In genomic region chr20:44734938-44735337, GRCh38 we compare ENCODE assay signal across 9 cellular contexts. TPM values are rescaled to one million over a fixed set of nuclear protein-coding genes. Genes with fewer than 3 reads are reported as not detected.
A peak's percentile ranks its signal among the peaks of the same experiment; 100 is the strongest.
DNase-seq lines count a peak whose midpoint lies in the region; ATAC-seq, FAIRE-seq and TF ChIP-seq lines count a peak whose summit lies in the region.
"Had no signal": no experiment of that assay in that cellular context is flagged by ENCODE, and none has a peak within 500 bp of the region (broad histone marks: within the 10 kb centered on the region; RNA-seq: fewer than 3 reads in every experiment).

No MANE protein-coding gene starts in this region.

- TF ChIP-seq CTCF in AG04450 (IDR thresholded peaks at IDR 0.05; ENCODE audit: low read depth, low read length) (peak; percentile 51), GM12878 (IDR thresholded peaks at IDR 0.05 in 2 of 3, conservative IDR thresholded peaks at IDR 0.05 in 1 of 3; ENCODE audit: control insufficient read depth in 2 of 3, extremely low read depth in 1 of 3, insufficient read depth in 1 of 3, low read depth in 3 of 3, low read length in 3 of 3) (0 out of 6 replicates have a peak, but pooled peaks of 2 of the 3 experiments have one; percentile 2 to 12), keratinocyte (optimal IDR thresholded peaks at IDR 0.05 in 1 of 3, IDR thresholded peaks at IDR 0.05 in 1 of 3, conservative IDR thresholded peaks at IDR 0.05 in 1 of 3; ENCODE audit: extremely low read depth in 1 of 3, insufficient read depth in 2 of 3, low read length in 3 of 3) (peak in 2 of 3 experiments; percentile 28 to 35), thyroid gland (IDR thresholded peaks at IDR 0.05) (peak in 2 of 6 experiments; percentile 15 to 21)

- H3K4me3 ChIP-seq in AG04450 (ENCODE audit: low read depth, low read length) (no peak overlapping the region), GM12878 (no peak overlapping the region), keratinocyte (ENCODE audit: control insufficient read depth in 2 of 3, extremely low read depth in 1 of 3, insufficient read depth in 2 of 3, low read depth in 1 of 3, low read length in 3 of 3) (no peak overlapping the region), thyroid gland (replicated peaks in 1 of 3) (no peak overlapping the region)

- dilution Hi-C loops in keratinocyte (cut with MboI; ENCODE audit: extremely low pct_ligation_motif_present, low sequenced_read_pairs), result no loop called here

- no peaks in the 10 kb centered on the region for H4K20me1 ChIP-seq in GM12878 (ENCODE audit: control insufficient read depth, insufficient read depth)
- no peaks in the 10 kb centered on the region for H4K20me1 ChIP-seq in keratinocyte (ENCODE audit: control insufficient read depth, extremely low read depth, insufficient read depth, low read length)

- H3K27me3 ChIP-seq in AG04450 (ENCODE audit: control insufficient read depth, insufficient read depth, low read length), result peaks cover 3% of the 10 kb centered on the region
- no peaks in the 10 kb centered on the region for H3K27me3 ChIP-seq in GM12878 (replicated peaks in 1 of 2; ENCODE audit: control insufficient read depth in 2 of 2, insufficient read depth in 2 of 2, low read length in 1 of 2)
- no peaks in the 10 kb centered on the region for H3K27me3 ChIP-seq in keratinocyte (ENCODE audit: control insufficient read depth, extremely low read depth, insufficient read depth, low read length)
- H3K27me3 ChIP-seq in thyroid gland, result no peaks in the 10 kb centered on the region

- peaks cover 7% of the 10 kb centered on the region for H3K4me1 ChIP-seq in GM12878 (ENCODE audit: control insufficient read depth, insufficient read depth, low read length)
- H3K4me1 ChIP-seq in keratinocyte (ENCODE audit: control insufficient read depth, extremely low read depth, insufficient read depth, low read length), result peaks cover 17% of the 10 kb centered on the region
- H3K4me1 ChIP-seq in thyroid gland, result peaks cover 6 to 11% of the 10 kb centered on the region in 2 donors

- H3K36me3 ChIP-seq in GM12878 (ENCODE audit: control insufficient read depth in 2 of 2, insufficient read depth in 2 of 2, low read length in 1 of 2), result no peaks in the 10 kb centered on the region
- H3K36me3 ChIP-seq in keratinocyte (ENCODE audit: control insufficient read depth in 2 of 2, extremely low read depth in 1 of 2, insufficient read depth in 2 of 2, low read length in 2 of 2), result no peaks in the 10 kb centered on the region
- no peaks in the 10 kb centered on the region for H3K36me3 ChIP-seq in thyroid gland

- POLR2A ChIA-PET in AG04450 (lab: Yijun Ruan, JAX) (no interaction called here), GM12878 (lab: Charles Lee) (no interaction called here)

- no TSS peak for BruUV-seq in GM12878 (replicated peaks; lab: Mats Ljungman, UMichigan)

- no peak for TF ChIP-seq RAD21 in GM12878 (IDR thresholded peaks at IDR 0.05; ENCODE audit: insufficient read depth, low read depth, low read length)

- 63% methylated on average over 3 of the region's 3 CpGs for WGBS in GM12878 (ENCODE audit: insufficient coverage, insufficient replicate concordance, low lambda C conversion rate, missing lambda C conversion rate)
- WGBS in thyroid gland, 2 donors, result 61 to 64% methylated on average over 3 of the region's 3 CpGs

- in situ Hi-C loops in GM12878 (cut with MboI), result loop anchor here (5.0 kb wide), 1 partner anchor 48 kb away; no protein-coding TSS in a partner anchor

- H3K79me2 ChIP-seq in GM12878 (ENCODE audit: control insufficient read depth, insufficient read depth, low read length), result no peaks in the 10 kb centered on the region
- H3K79me2 ChIP-seq in keratinocyte (ENCODE audit: control insufficient read depth, insufficient read depth, low read length), result no peaks in the 10 kb centered on the region

- SMC1A ChIA-PET in GM12878 (lab: Charles Lee; ENCODE audit: uncharacterized antibody, unreplicated experiment), result interaction anchor here (0.8 kb wide), 1 partner anchor 52 kb away, joined by 3 read pairs; no protein-coding TSS in a partner anchor

- H3K9ac ChIP-seq in GM12878 (ENCODE audit: control insufficient read depth, insufficient read depth, low read length) (no peak overlapping the region), keratinocyte (ENCODE audit: control insufficient read depth, extremely low read depth, insufficient read depth, low read length) (no peak overlapping the region)

- FAIRE-seq in GM12878 (lab: Jason Lieb, UNC) (no peak), keratinocyte (lab: Jason Lieb, UNC) (no peak), GM12892 (lab: Jason Lieb, UNC) (no peak)

- intact Hi-C loops in GM12878 (cut with micrococcal nuclease; ENCODE audit: unreplicated experiment) (loop anchor here (5.0 kb wide), 1 partner anchor 348 kb away; no protein-coding TSS in a partner anchor), thyroid gland (cut with DNase I) (no loop called here)

- no peak overlapping the region for H3K4me2 ChIP-seq in GM12878 (ENCODE audit: control insufficient read depth, insufficient read depth)
- H3K4me2 ChIP-seq in keratinocyte (ENCODE audit: control insufficient read depth, extremely low read depth, insufficient read depth, low read depth, low read length), result no peak overlapping the region

- no peak overlapping the region for H2AFZ ChIP-seq in GM12878 (ENCODE audit: control insufficient read depth, low read depth, low read length)
- H2AFZ ChIP-seq in keratinocyte (ENCODE audit: control insufficient read depth, low read length), result no peak overlapping the region

- H3K9me3 ChIP-seq in AG04450 (ENCODE audit: control insufficient read depth, insufficient read depth, low read length) (no peaks in the 10 kb centered on the region), GM12878 (replicated peaks; ENCODE audit: control insufficient read depth, insufficient read depth, low read length) (peaks cover 6% of the 10 kb centered on the region; the same call in 2 of the 3 replicates), keratinocyte (ENCODE audit: control insufficient read depth, low read depth, low read length) (no peaks in the 10 kb centered on the region), thyroid gland (no peaks in the 10 kb centered on the region)

- no peaks in the 10 kb centered on the region for H3K9me1 ChIP-seq in keratinocyte (ENCODE audit: control insufficient read depth, extremely low read depth, insufficient read depth, low read length)

- no peak for DNase-seq in AG04450 (ENCODE audit: low read depth, low spot score)
- peak; percentile 76 for DNase-seq in HPDE6-E6E7 (ENCODE audit: extremely low spot score)
- DNase-seq in GM12878 (ENCODE audit: low read depth, low spot score), result no peak
- DNase-seq in keratinocyte (ENCODE audit: low read depth, low spot score), result no peak
- no peak for DNase-seq in thyroid gland
- no peak for DNase-seq in DMS114 treated with DMSO at 0.1 percent for 48 hours (lab: John Stamatoyannopoulos, UW; ENCODE audit: unreplicated experiment)
- no peak for DNase-seq in COLO668 (lab: John Stamatoyannopoulos, UW; ENCODE audit: unreplicated experiment)
- no peak for DNase-seq in GM12892 (ENCODE audit: insufficient read length)

- no peak for ATAC-seq in GM12878

- no peak for TF ChIP-seq POLR2A in GM12878 (IDR thresholded peaks at IDR 0.05; ENCODE audit: low read depth, low read length)
- TF ChIP-seq POLR2A in thyroid gland (IDR thresholded peaks at IDR 0.05), result no peak
- TF ChIP-seq POLR2A in GM12892 (IDR thresholded peaks at IDR 0.05; ENCODE audit: low read depth, low read length), result no peak

- no peak overlapping the region for H3K27ac ChIP-seq in AG04450 (ENCODE audit: low read depth, low read length)
- no peak overlapping the region for H3K27ac ChIP-seq in GM12878 (ENCODE audit: control insufficient read depth, insufficient read depth)
- H3K27ac ChIP-seq in keratinocyte (ENCODE audit: control insufficient read depth, insufficient read depth, low read length), result no peak overlapping the region
- H3K27ac ChIP-seq in thyroid gland, result no peak overlapping the region

- CTCF ChIA-PET in AG04450 (lab: Charles Lee) (interaction anchor here (0.9 to 6.4 kb wide), 4 partner anchors 11 to 132 kb away, joined by 3 to 190 read pairs (median 3); no protein-coding TSS in a partner anchor), GM12878 (lab: Yijun Ruan, JAX) (interaction anchor here (8.2 kb wide), 1 partner anchor 51 kb away, joined by 91 read pairs; no protein-coding TSS in a partner anchor)

- no peak for TF ChIP-seq EP300 in GM12878 (IDR thresholded peaks at IDR 0.05; ENCODE audit: borderline replicate concordance in 1 of 2, control insufficient read depth in 1 of 2, low read depth in 2 of 2, low read length in 2 of 2)

- RAD21 ChIA-PET in GM12878 (lab: Charles Lee; ENCODE audit: unreplicated experiment), result no interaction called here

RNA-seq across cellular contexts. Expression of gene KCNK15, which starts 10.7 kb away (rescaled TPM):
- polyA plus RNA-seq in AG04450 (2011; rRNA removed) (not detected in 2 replicates), GM12878 (2011; rRNA removed) (not detected in 2 replicates), GM12878 (2014; fragmentation: Illumina TruSeq; extraction: Trizol) (not detected in 2 replicates), GM12878 (2014; fragmentation: Nextera tagmentation; extraction: Ambion mirVana) (not detected), GM12878 (2014; rRNA removed) (not detected in 2 replicates), GM12878 (2016; fragmentation: Nextera tagmentation; extraction: Ambion mirVana) (not detected), keratinocyte (0.03 TPM in 1 of 3 replicates, not detected in the others)
- polyA minus RNA-seq in AG04450 (2011; rRNA and poly(A)+ RNA removed), result not detected in 2 replicates
- total RNA-seq in GM12878 (2013; cell fraction: nucleolus; rRNA removed), result not detected in 2 replicates
- total RNA-seq in GM12878 (2014; rRNA removed) (not detected in 2 replicates), GM12878 (2014; rRNA removed; fragmentation: Illumina TruSeq; extraction: Trizol) (not detected in 2 replicates), GM12878 (2021) (not detected in 2 replicates), thyroid gland (1 to 10 TPM; 2.5 to 5.1 (median 3.4) TPM)
- not detected for polyA plus RNA-seq in GM12878 (2011; ENCODE audit: low read depth)
- not detected in 2 replicates for polyA plus RNA-seq in GM12878 (2011; cell fraction: cytosol; rRNA removed)
- polyA plus RNA-seq in GM12878 (2011; cell fraction: nucleus; rRNA removed), result not detected in 2 replicates
- polyA plus RNA-seq in GM12878 (2012), result not detected in 2 replicates
- not detected in 2 replicates for polyA minus RNA-seq in GM12878 (2011; rRNA and poly(A)+ RNA removed)
- 0.94 TPM in 2 replicates for polyA minus RNA-seq in GM12878 (2011; cell fraction: cytosol; rRNA and poly(A)+ RNA removed)
- 0.12 and 0.19 TPM in 2 replicates for polyA minus RNA-seq in GM12878 (2011; cell fraction: nucleus; rRNA and poly(A)+ RNA removed)
- 0.14 TPM for polyA plus RNA-seq in keratinocyte (2011; ENCODE audit: low read depth)
- not detected in 2 replicates for polyA plus RNA-seq in keratinocyte (2011; cell fraction: cytosol; rRNA removed)
- polyA plus RNA-seq in keratinocyte (2011; cell fraction: nucleus; rRNA removed), result 0.05 TPM in 1 of 2 replicates, not detected in the other
- polyA plus RNA-seq in keratinocyte (2012; ENCODE audit: low replicate concordance), result 0.17 TPM in 1 of 2 replicates, not detected in the other
- polyA minus RNA-seq in keratinocyte, result 0.16 TPM in 1 of 3 replicates, not detected in the others
- polyA minus RNA-seq in keratinocyte (2011; cell fraction: cytosol; rRNA and poly(A)+ RNA removed), result 1.7 TPM
- 0.31 and 0.32 TPM in 2 replicates for polyA minus RNA-seq in keratinocyte (2011; cell fraction: nucleus; rRNA and poly(A)+ RNA removed)
- not detected for polyA plus RNA-seq in GM12892 (2012; ENCODE audit: missing spikeins)
- total RNA-seq: neural crest cell had no signal

RNA-seq across cellular contexts. Expression of gene CCN5, which starts 19.8 kb away (rescaled TPM):
- polyA plus RNA-seq in AG04450 (2011; rRNA removed), result 0.37 and 0.50 TPM in 2 replicates
- polyA minus RNA-seq in AG04450 (2011; rRNA and poly(A)+ RNA removed), result 0.18 TPM in 1 of 2 replicates, not detected in the other
- not detected in 2 replicates for total RNA-seq in GM12878 (2013; cell fraction: nucleolus; rRNA removed)
- total RNA-seq in GM12878 (2014; rRNA removed), result not detected in 2 replicates
- not detected in 2 replicates for total RNA-seq in GM12878 (2014; rRNA removed; fragmentation: Illumina TruSeq; extraction: Trizol)
- 0.15 TPM in 1 of 2 replicates, not detected in the other for total RNA-seq in GM12878 (2021)
- not detected for polyA plus RNA-seq in GM12878 (2011; ENCODE audit: low read depth)
- not detected in 2 replicates for polyA plus RNA-seq in GM12878 (2011; rRNA removed)
- not detected in 2 replicates for polyA plus RNA-seq in GM12878 (2011; cell fraction: cytosol; rRNA removed)
- polyA plus RNA-seq in GM12878 (2011; cell fraction: nucleus; rRNA removed), result not detected in 2 replicates
- 0.06 TPM in 1 of 2 replicates, not detected in the other for polyA plus RNA-seq in GM12878 (2012)
- not detected in 2 replicates for polyA plus RNA-seq in GM12878 (2014; fragmentation: Illumina TruSeq; extraction: Trizol)
- not detected for polyA plus RNA-seq in GM12878 (2014; fragmentation: Nextera tagmentation; extraction: Ambion mirVana)
- not detected in 2 replicates for polyA plus RNA-seq in GM12878 (2014; rRNA removed)
- polyA plus RNA-seq in GM12878 (2016; fragmentation: Nextera tagmentation; extraction: Ambion mirVana), result under 1 TPM in 1 of 2 experiments, not detected in 1; 0.14 TPM
- polyA minus RNA-seq in GM12878 (2011; rRNA and poly(A)+ RNA removed), result not detected in 2 replicates
- polyA minus RNA-seq in GM12878 (2011; cell fraction: cytosol; rRNA and poly(A)+ RNA removed), result 6.1 and 8.0 TPM in 2 replicates
- polyA minus RNA-seq in GM12878 (2011; cell fraction: nucleus; rRNA and poly(A)+ RNA removed), result 0.36 and 1.5 TPM in 2 replicates
- 0.50 TPM in 1 of 3 replicates, not detected in the others for polyA plus RNA-seq in keratinocyte
- polyA plus RNA-seq in keratinocyte (2011; ENCODE audit: low read depth), result not detected
- 0.09 and 0.22 TPM in 2 replicates for polyA plus RNA-seq in keratinocyte (2011; cell fraction: cytosol; rRNA removed)
- polyA plus RNA-seq in keratinocyte (2011; cell fraction: nucleus; rRNA removed), result 0.16 and 0.29 TPM in 2 replicates
- not detected in 2 replicates for polyA plus RNA-seq in keratinocyte (2012; ENCODE audit: low replicate concordance)
- 0.76 TPM in 1 of 3 replicates, not detected in the others for polyA minus RNA-seq in keratinocyte
- polyA minus RNA-seq in keratinocyte (2011; cell fraction: cytosol; rRNA and poly(A)+ RNA removed), result 3.6 TPM
- polyA minus RNA-seq in keratinocyte (2011; cell fraction: nucleus; rRNA and poly(A)+ RNA removed), result 1.4 and 1.8 TPM in 2 replicates
- 10 to 100 TPM in 2 of 4 donors, 1 to 10 TPM in 2; 4.7 to 47.6 (median 26.6) TPM for total RNA-seq in thyroid gland
- polyA plus RNA-seq in GM12892 (2012; ENCODE audit: missing spikeins), result not detected
- total RNA-seq: neural crest cell had no signal
